Comparison of ENCODE assay signal across 1 cellular context in genomic region chr10:88743999-88744398, GRCh38.
TF ChIP-seq lines count a peak whose summit lies in the region.

No MANE protein-coding gene starts in this region.

TF ChIP-seq in GM23338, 12 proteins besides CTCF, POLR2A, EP300 and RAD21 (continued from another document):
- TF ChIP-seq ZNF462 (CRISPR knock-in tag; IDR thresholded peaks at IDR 0.05) (no peak), EZH2phosphoT487 (IDR thresholded peaks at IDR 0.05; ENCODE audit: unreplicated experiment) (no peak), STAT1 (IDR thresholded peaks at IDR 0.05; ENCODE audit: unreplicated experiment) (no peak), ZNF331 (CRISPR knock-in tag; IDR thresholded peaks at IDR 0.05; ENCODE audit: low read depth) (no peak), NANOG (IDR thresholded peaks at IDR 0.05; ENCODE audit: borderline replicate concordance) (no peak)
